In the genomic region with DNA sequence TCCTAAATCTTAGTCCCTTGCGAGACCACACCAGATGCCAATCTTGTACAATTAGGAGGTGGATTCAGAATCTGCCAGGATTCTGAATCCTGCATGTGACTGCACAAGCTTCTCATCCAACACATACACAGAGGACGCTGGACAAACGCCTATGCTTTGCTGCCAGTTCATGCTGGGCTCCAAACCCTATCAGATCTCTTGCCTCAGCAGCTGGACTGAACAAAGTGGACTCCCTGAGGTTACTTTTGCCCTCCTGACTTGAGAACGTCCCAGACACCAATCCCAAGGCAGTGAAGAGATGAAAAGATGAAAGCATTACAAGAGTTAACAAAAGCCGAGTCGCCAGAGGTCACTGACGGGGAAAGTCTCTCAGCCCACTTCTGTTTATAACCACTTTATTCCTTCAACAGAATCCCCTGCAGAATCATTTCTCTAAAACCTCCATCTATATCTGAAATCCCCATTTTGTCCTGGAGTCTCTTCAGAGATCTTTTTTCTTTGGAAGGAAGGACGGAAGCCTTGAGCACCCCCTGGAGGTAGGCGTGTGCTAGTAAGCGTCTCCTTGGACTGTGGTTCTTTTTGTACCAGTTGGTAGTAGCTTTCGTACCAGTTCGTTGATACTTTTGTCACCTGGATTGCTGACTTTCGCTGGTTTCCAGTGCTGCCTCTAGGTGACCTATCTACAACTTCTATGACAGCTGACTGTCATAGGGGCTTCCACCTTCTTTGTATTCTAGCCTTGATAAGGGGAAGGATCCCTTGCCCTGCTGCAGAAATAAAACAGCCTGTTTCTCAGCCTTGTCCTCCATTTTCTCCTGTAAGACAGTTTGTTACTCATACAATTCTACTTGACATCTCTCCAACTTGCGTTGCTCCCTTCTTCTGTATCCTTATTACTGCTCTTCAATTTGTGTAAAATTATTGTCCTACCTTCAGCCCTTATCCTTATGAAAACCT, we compare ENCODE assay signal across 8 cellular contexts. TPM values are rescaled to one million over a fixed set of nuclear protein-coding genes. Genes with fewer than 3 reads are reported as not detected.
DNase-seq lines count a peak whose midpoint lies in the region; ATAC-seq lines count a peak whose summit lies in the region.

No MANE protein-coding gene starts in this region.

- no peaks in the 10 kb centered on the region for H3K9me3 Mint-ChIP-seq in activated naive CD8-positive, alpha-beta T cell treated with anti-CD3 and anti-CD28 coated beads, Interleukin-2, amount 10 ng/mL, durations not matched to agents 7 days and 5 days

- DNase-seq in ELR (ENCODE audit: low read depth) (peak; percentile 85), H4 (ENCODE audit: low spot score) (peak; percentile 66), M059J (ENCODE audit: low read depth) (peak; percentile 78), SK-N-DZ (ENCODE audit: low spot score) (peak; percentile 78), left cardiac atrium (peak; percentile 64), putamen (ENCODE audit: low spot score) (peak; percentile 88)
- peak; percentile 45 for DNase-seq in activated naive CD8-positive, alpha-beta T cell treated with anti-CD3 and anti-CD28 coated beads, Interleukin-2, amount 10 ng/mL, durations not matched to agents 7 days and 5 days

- peak overlapping the region; percentile 59 for H3K4me3 Mint-ChIP-seq in activated naive CD8-positive, alpha-beta T cell treated with anti-CD3 and anti-CD28 coated beads, Interleukin-2, amount 10 ng/mL, durations not matched to agents 7 days and 5 days

- peaks cover 16% of the 10 kb centered on the region for H3K4me1 Mint-ChIP-seq in activated naive CD8-positive, alpha-beta T cell treated with anti-CD3 and anti-CD28 coated beads, Interleukin-2, amount 10 ng/mL, durations not matched to agents 7 days and 5 days

- no peak overlapping the region for H3K27ac Mint-ChIP-seq in activated naive CD8-positive, alpha-beta T cell treated with anti-CD3 and anti-CD28 coated beads, Interleukin-2, amount 10 ng/mL, durations not matched to agents 7 days and 5 days

- POLR2A ChIA-PET in activated naive CD8-positive, alpha-beta T cell treated with anti-CD3 and anti-CD28 coated beads, Interleukin-2, amount 10 ng/mL, durations not matched to agents 7 days and 5 days (lab: Charles Lee) = interaction anchor here (0.7 to 1.5 kb wide), 2 partner anchors 27 to 227 kb away, joined by 3 to 4 read pairs; no protein-coding TSS in a partner anchor

- no peaks in the 10 kb centered on the region for H3K36me3 Mint-ChIP-seq in activated naive CD8-positive, alpha-beta T cell treated with anti-CD3 and anti-CD28 coated beads, Interleukin-2, amount 10 ng/mL, durations not matched to agents 7 days and 5 days

- peak; percentile 83 for ATAC-seq in activated naive CD8-positive, alpha-beta T cell treated with anti-CD3 and anti-CD28 coated beads, Interleukin-2, amount 10 ng/mL, durations not matched to agents 7 days and 5 days (ENCODE audit: low read depth)
- ATAC-seq in left cardiac atrium (peak; percentile 80 to 92), GM19328 (IDR thresholded peaks at IDR 0.05; ENCODE audit: unreplicated experiment) (no peak)

- intact Hi-C loops in left cardiac atrium (cut with DNase I) = loop anchor here in 1 of 2 donors (2.0 kb wide), 1 partner anchor 278 kb away; no protein-coding TSS in a partner anchor

- peaks cover 2% of the 10 kb centered on the region for H3K27me3 Mint-ChIP-seq in activated naive CD8-positive, alpha-beta T cell treated with anti-CD3 and anti-CD28 coated beads, Interleukin-2, amount 10 ng/mL, durations not matched to agents 7 days and 5 days

RNA-seq across cellular contexts. Expression of gene EED, which starts 26.1 kb away (rescaled TPM):
- 18.1 and 18.6 TPM in 2 replicates for total RNA-seq in H4 (2014; rRNA removed; shearing (Covaris generic))
- total RNA-seq in M059J (2014; rRNA removed; shearing (Covaris generic)) = 35.6 and 37.7 TPM in 2 replicates
- 29.0 and 41.2 TPM in 2 replicates for polyA plus RNA-seq in SK-N-DZ (2014; cell fraction: cytosol; rRNA removed)
- 47.0 and 58.1 TPM in 2 replicates for polyA plus RNA-seq in SK-N-DZ (2014; cell fraction: nucleus; rRNA removed)
- total RNA-seq in activated naive CD8-positive, alpha-beta T cell treated with anti-CD3 and anti-CD28 coated beads, Interleukin-2, amount 10 ng/mL, durations not matched to agents 7 days and 5 days = 10 to 100 TPM; 43.4 TPM
- 10 to 100 TPM; 14.3 to 14.8 TPM for total RNA-seq in left cardiac atrium
